Comparison of ENCODE assay signal across 8 cellular contexts in the genomic region with DNA sequence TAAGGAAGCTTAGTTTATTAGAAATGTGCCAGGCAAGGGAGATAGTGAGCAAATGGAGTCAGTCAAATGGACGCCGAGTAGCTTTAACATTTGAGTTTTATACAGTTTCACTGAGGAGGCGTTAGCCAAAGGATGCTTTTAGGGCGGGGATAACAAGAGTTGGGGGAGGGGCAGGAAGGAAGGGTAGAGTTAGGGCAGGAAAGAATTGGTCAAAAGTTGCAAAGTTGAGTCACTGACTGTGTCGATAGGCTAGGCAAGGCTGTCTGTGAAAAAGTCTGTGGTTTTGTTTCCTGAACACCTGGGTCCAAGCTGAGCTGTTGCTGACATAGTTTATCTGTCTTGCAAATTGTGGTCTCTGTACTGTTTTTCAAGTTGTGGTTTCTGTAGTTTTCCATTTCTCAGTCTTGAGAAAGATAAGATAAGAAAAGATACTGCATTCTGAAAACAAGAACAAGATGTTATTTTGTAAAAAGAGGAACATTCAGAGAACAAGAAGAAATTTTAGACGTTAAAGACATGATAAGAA.
A peak's percentile ranks its signal among the peaks of the same experiment; 100 is the strongest.
DNase-seq lines count a peak whose midpoint lies in the region; ATAC-seq, FAIRE-seq and TF ChIP-seq lines count a peak whose summit lies in the region.

No MANE protein-coding gene starts in this region.

- no peaks in the 10 kb centered on the region for H3K4me1 ChIP-seq in liver (ENCODE audit: control insufficient read depth in 4 of 4, insufficient read depth in 4 of 4, low read length in 3 of 4)
- H3K4me1 ChIP-seq in HepG2 (ENCODE audit: insufficient read depth, low read length) = no peaks in the 10 kb centered on the region
- H3K4me1 ChIP-seq in GM23248 (ENCODE audit: insufficient read depth) = no peaks in the 10 kb centered on the region

- no peak for FAIRE-seq in HepG2 (lab: Jason Lieb, UNC)

- H3K4me2 ChIP-seq in HepG2 (ENCODE audit: low read depth, low read length) = no peak overlapping the region
- H3K4me2 ChIP-seq in GM23248 (ENCODE audit: unreplicated experiment) = no peak overlapping the region

- peaks cover 38 to 58% of the 10 kb centered on the region in 2 donors for H3K4me1 Mint-ChIP-seq in effector memory CD8-positive, alpha-beta T cell (ENCODE audit: low read depth in 2 of 2)

- intact Hi-C loops in HepG2 (cut with micrococcal nuclease; ENCODE audit: unreplicated experiment) = no loop called here

- peak overlapping the region; percentile 54 to 84 for H3K4me3 Mint-ChIP-seq in effector memory CD8-positive, alpha-beta T cell

- TF ChIP-seq RAD21 in liver (IDR thresholded peaks at IDR 0.05) (no peak), HepG2 (CRISPR knock-in tag; IDR thresholded peaks at IDR 0.05) (no peak)

- peaks cover 15 to 19% of the 10 kb centered on the region in 2 donors for H3K9me3 Mint-ChIP-seq in effector memory CD8-positive, alpha-beta T cell

- no peak for DNase-seq in HepG2 (ENCODE audit: low spot score)
- peak; percentile 88 for DNase-seq in activated CD4-positive, alpha-beta T cell treated with anti-CD3 and anti-CD28 coated beads for 48 hours
- peak; percentile 83 to 90 (median 87) for DNase-seq in effector memory CD8-positive, alpha-beta T cell
- DNase-seq in stimulated activated CD4-positive, alpha-beta T cell treated with anti-CD3 and anti-CD28 coated beads, Interleukin-12 subunit alpha, Interleukin-12 subunit beta, amount 100 ng/mL, for 48 hours (ENCODE audit: low read depth in 2 of 3, low spot score in 1 of 3) = peak; percentile 77 to 91 (median 79)
- DNase-seq in GM23248 = no peak
- no peak for DNase-seq in DMS79 (lab: John Stamatoyannopoulos, UW)

- H3K9me2 ChIP-seq in GM23248 (ENCODE audit: insufficient read depth) = no peaks in the 10 kb centered on the region

- no peaks in the 10 kb centered on the region for H3F3A ChIP-seq in GM23248 (ENCODE audit: insufficient read depth)

- no peaks in the 10 kb centered on the region for H3K27me3 ChIP-seq in liver (ENCODE audit: control insufficient read depth in 4 of 4, insufficient read depth in 4 of 4, low read length in 3 of 4)
- H3K27me3 ChIP-seq in HepG2 (ENCODE audit: control insufficient read depth in 1 of 2, insufficient read depth in 2 of 2, low read length in 2 of 2) = no peaks in the 10 kb centered on the region; a peak in 1 of 5 replicates
- H3K27me3 ChIP-seq in GM23248 (replicated peaks; ENCODE audit: insufficient read depth) = no peaks in the 10 kb centered on the region

- no peak overlapping the region for H2AFZ ChIP-seq in HepG2 (ENCODE audit: low read length)
- no peak overlapping the region for H2AFZ ChIP-seq in GM23248

- BruUV-seq in HepG2 (replicated peaks; lab: Mats Ljungman, UMichigan) = no TSS peak

- no peak overlapping the region for H3K9ac ChIP-seq in liver (ENCODE audit: low read depth in 1 of 2, low read length in 2 of 2)
- H3K9ac ChIP-seq in HepG2 (ENCODE audit: insufficient read depth, low read depth, low read length) = no peak overlapping the region
- H3K9ac ChIP-seq in GM23248 = no peak overlapping the region

- 56% methylated on average over 6 of the region's 6 CpGs for WGBS in liver
- WGBS in HepG2 (ENCODE audit: low lambda C conversion rate) = 39% methylated on average over 6 of the region's 6 CpGs
- 40 to 45% methylated on average over 6 of the region's 6 CpGs for WGBS in GM23248 (ENCODE audit: low coverage in 1 of 2, low lambda C conversion rate in 2 of 2, missing lambda C conversion rate in 2 of 2), 2 experiments

- H3K79me2 ChIP-seq in HepG2 (ENCODE audit: insufficient read depth, low read length) (no peaks in the 10 kb centered on the region), GM23248 (ENCODE audit: insufficient read depth) (no peaks in the 10 kb centered on the region)

- H3K27ac Mint-ChIP-seq in effector memory CD8-positive, alpha-beta T cell = peak overlapping the region; percentile 82 to 98

- H3K27ac ChIP-seq in liver (ENCODE audit: low read depth in 1 of 2, low read length in 2 of 2) (peak overlapping the region; percentile 42 to 74), HepG2 (ENCODE audit: extremely low read length, insufficient read depth, low read length) (no peak overlapping the region), GM23248 (no peak overlapping the region)

- POLR2A ChIA-PET in HepG2 (lab: Yijun Ruan, JAX) = no interaction called here

- peaks cover 35% of the 10 kb centered on the region for H3K36me3 Mint-ChIP-seq in effector memory CD8-positive, alpha-beta T cell (ENCODE audit: insufficient read depth)

- H4K20me1 ChIP-seq in HepG2 (ENCODE audit: insufficient read depth, low read length) (no peaks in the 10 kb centered on the region), GM23248 (ENCODE audit: insufficient read depth) (no peaks in the 10 kb centered on the region)

- ATAC-seq in HepG2 (no peak), HG03571 (IDR thresholded peaks at IDR 0.05; ENCODE audit: unreplicated experiment) (peak; percentile 97)
- ATAC-seq in effector memory CD8-positive, alpha-beta T cell (replicated peaks) = peak; percentile 96

- TF ChIP-seq EP300 in HepG2 (IDR thresholded peaks at IDR 0.05; ENCODE audit: low read depth in 2 of 2, low read length in 2 of 2) = no peak
- TF ChIP-seq EP300 in HepG2 (CRISPR knock-in tag; IDR thresholded peaks at IDR 0.05; ENCODE audit: borderline replicate concordance) = no peak

- TF ChIP-seq CTCF in liver (IDR thresholded peaks at IDR 0.05; ENCODE audit: low read depth, low read length, missing input control) (no peak), HepG2 (CRISPR knock-in tag; IDR thresholded peaks at IDR 0.05) (no peak)

- CTCF ChIA-PET in HepG2 (lab: Yijun Ruan, JAX; ENCODE audit: low intra/inter-chr PET ratio, low total read pairs) = no interaction called here

- H3K4me3 ChIP-seq in liver (ENCODE audit: low read depth in 1 of 3, low read length in 3 of 3) = no peak overlapping the region
- H3K4me3 ChIP-seq in HepG2 (replicated peaks in 1 of 3; ENCODE audit: insufficient read depth in 1 of 3, low read depth in 2 of 3, low read length in 3 of 3) = no peak overlapping the region
- H3K4me3 ChIP-seq in GM23248 = no peak overlapping the region

- H3K27me3 Mint-ChIP-seq in effector memory CD8-positive, alpha-beta T cell = no peaks in the 10 kb centered on the region

- in situ Hi-C loops in HepG2 (cut with HindIII; ENCODE audit: extremely low pct_ligation_motif_present, low pct_unique_long_range_greater_than_20kb) (no loop called here), GM23248 (cut with MboI) (no loop called here)

- H3K9me3 ChIP-seq in liver (ENCODE audit: control insufficient read depth in 4 of 4, low read length in 3 of 4) (no peaks in the 10 kb centered on the region), HepG2 (ENCODE audit: low read length) (no peaks in the 10 kb centered on the region), GM23248 (ENCODE audit: low read depth) (no peaks in the 10 kb centered on the region)

- TF ChIP-seq POLR2A in HepG2 (IDR thresholded peaks at IDR 0.05; ENCODE audit: insufficient read depth in 1 of 2, low read depth in 2 of 2, low read length in 2 of 2) = no peak

- H3K36me3 ChIP-seq in liver (ENCODE audit: control insufficient read depth in 4 of 4, insufficient read depth in 3 of 4, low read depth in 1 of 4, low read length in 3 of 4) = no peaks in the 10 kb centered on the region
- H3K36me3 ChIP-seq in HepG2 (replicated peaks in 1 of 2; ENCODE audit: control insufficient read depth in 1 of 2, insufficient read depth in 2 of 2, low read length in 2 of 2) = no peaks in the 10 kb centered on the region
- H3K36me3 ChIP-seq in GM23248 (ENCODE audit: low read depth) = no peaks in the 10 kb centered on the region

TF ChIP-seq in liver, 16 proteins besides CTCF, POLR2A, EP300 and RAD21 (continues in another document):
- no peak for TF ChIP-seq SP1 (IDR thresholded peaks at IDR 0.05)
- no peak for TF ChIP-seq GABPA (IDR thresholded peaks at IDR 0.05 in 1 of 2, conservative IDR thresholded peaks at IDR 0.05 in 1 of 2)

TF ChIP-seq in HepG2, 621 proteins besides CTCF, POLR2A, EP300 and RAD21:
- TF ChIP-seq, protein P1, sequence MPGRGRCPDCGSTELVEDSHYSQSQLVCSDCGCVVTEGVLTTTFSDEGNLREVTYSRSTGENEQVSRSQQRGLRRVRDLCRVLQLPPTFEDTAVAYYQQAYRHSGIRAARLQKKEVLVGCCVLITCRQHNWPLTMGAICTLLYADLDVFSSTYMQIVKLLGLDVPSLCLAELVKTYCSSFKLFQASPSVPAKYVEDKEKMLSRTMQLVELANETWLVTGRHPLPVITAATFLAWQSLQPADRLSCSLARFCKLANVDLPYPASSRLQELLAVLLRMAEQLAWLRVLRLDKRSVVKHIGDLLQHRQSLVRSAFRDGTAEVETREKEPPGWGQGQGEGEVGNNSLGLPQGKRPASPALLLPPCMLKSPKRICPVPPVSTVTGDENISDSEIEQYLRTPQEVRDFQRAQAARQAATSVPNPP (CRISPR knock-in tag; IDR thresholded peaks at IDR 0.05) = no peak
- TF ChIP-seq NCOR1 (IDR thresholded peaks at IDR 0.05; ENCODE audit: borderline replicate concordance, low read length) (no peak), MTA1 (CRISPR knock-in tag; IDR thresholded peaks at IDR 0.05; ENCODE audit: borderline replicate concordance) (no peak), TCF12 (IDR thresholded peaks at IDR 0.05) (no peak), TCF12 (CRISPR knock-in tag; IDR thresholded peaks at IDR 0.05) (no peak)

Comparison
In these comparisons a context has a peak if more than half of its experiments do, and no peak if none do; other contexts are left out.
1. H3K27ac ChIP-seq: peak in liver (2 of 2); none in HepG2 (single experiment) and GM23248 (single experiment).
2. DNase-seq: peak in activated CD4-positive, alpha-beta T cell treated with anti-CD3 and anti-CD28 coated beads for 48 hours (single experiment), effector memory CD8-positive, alpha-beta T cell (3 of 3) and stimulated activated CD4-positive, alpha-beta T cell treated with anti-CD3 and anti-CD28 coated beads, Interleukin-12 subunit alpha, Interleukin-12 subunit beta, amount 100 ng/mL, for 48 hours (3 of 3); none in HepG2 (single experiment), GM23248 (single experiment) and DMS79 (single experiment).